Comparison of ENCODE assay signal across 17 cellular contexts in genomic region chr12:131989021-131989420, GRCh38.
"Had no signal": no experiment of that assay in that cellular context is flagged by ENCODE, and none has a peak within 500 bp of the region (broad histone marks: within the 10 kb centered on the region; RNA-seq: fewer than 3 reads in every experiment).

No MANE protein-coding gene starts in this region.

- ATAC-seq: left lobe of liver, natural killer cell, SK-N-SH treated with all-trans-retinoic acid at 6 μM for 48 hours had no signal

- H3K27me3 Mint-ChIP-seq: activated B cell treated with CpG ODN at 0.5 μM for 24 hours; activated CD4-positive, alpha-beta T cell treated with anti-CD3 and anti-CD28 coated beads, Interleukin-2, amount 10 ng/mL, durations not matched to agents 7 days and 5 days; activated naive CD8-positive, alpha-beta T cell treated with anti-CD3 and anti-CD28 coated beads, Interleukin-2, amount 10 ng/mL, durations not matched to agents 7 days and 5 days; type B pancreatic cell had no signal

- DNase-seq: activated B cell treated with CpG ODN at 0.5 μM for 24 hours; activated CD4-positive, alpha-beta T cell treated with anti-CD3 and anti-CD28 coated beads, Interleukin-2, amount 10 ng/mL, durations not matched to agents 7 days and 5 days; activated gamma-delta T cell treated with Interleukin-2 at 50 U/mL for 16 hours; activated naive CD8-positive, alpha-beta T cell treated with anti-CD3 and anti-CD28 coated beads, Interleukin-2, amount 10 ng/mL, durations not matched to agents 7 days and 5 days; activated T-cell treated with anti-CD3 and anti-CD28 coated beads, Interleukin-2, amount 50 U/mL, for 48 hours; colonic mucosa; erythroblast; mammary epithelial cell; natural killer cell; occipital lobe; psoas muscle; stimulated activated naive CD4-positive, alpha-beta T cell had no signal

- H3K4me3 ChIP-seq: ascending aorta, colonic mucosa, psoas muscle had no signal

- H3K27ac Mint-ChIP-seq: activated B cell treated with CpG ODN at 0.5 μM for 24 hours; activated naive CD8-positive, alpha-beta T cell treated with anti-CD3 and anti-CD28 coated beads, Interleukin-2, amount 10 ng/mL, durations not matched to agents 7 days and 5 days; T-helper 1 cell treated with Interleukin-12 subunit alpha and Interleukin-12 subunit beta and Interleukin-4 antibody, amounts not matched to agents 30 μg/mL and 1 μg/mL, for 36 hours; type B pancreatic cell had no signal

- H3K27me3 ChIP-seq: ascending aorta, colonic mucosa had no signal

- H3K9me3 ChIP-seq: ascending aorta, colonic mucosa, psoas muscle had no signal

- H3K4me3 Mint-ChIP-seq: activated B cell treated with CpG ODN at 0.5 μM for 24 hours; activated CD4-positive, alpha-beta T cell treated with anti-CD3 and anti-CD28 coated beads, Interleukin-2, amount 10 ng/mL, durations not matched to agents 7 days and 5 days; activated naive CD8-positive, alpha-beta T cell treated with anti-CD3 and anti-CD28 coated beads, Interleukin-2, amount 10 ng/mL, durations not matched to agents 7 days and 5 days; natural killer cell; T-helper 1 cell treated with Interleukin-12 subunit alpha and Interleukin-12 subunit beta and Interleukin-4 antibody, amounts not matched to agents 30 μg/mL and 1 μg/mL, for 36 hours; type B pancreatic cell had no signal

- H3K9me3 Mint-ChIP-seq: activated B cell treated with CpG ODN at 0.5 μM for 24 hours; activated CD4-positive, alpha-beta T cell treated with anti-CD3 and anti-CD28 coated beads, Interleukin-2, amount 10 ng/mL, durations not matched to agents 7 days and 5 days; activated naive CD8-positive, alpha-beta T cell treated with anti-CD3 and anti-CD28 coated beads, Interleukin-2, amount 10 ng/mL, durations not matched to agents 7 days and 5 days; natural killer cell; T-helper 1 cell treated with Interleukin-12 subunit alpha and Interleukin-12 subunit beta and Interleukin-4 antibody, amounts not matched to agents 30 μg/mL and 1 μg/mL, for 36 hours; type B pancreatic cell had no signal

- H3K27ac ChIP-seq: ascending aorta, colonic mucosa, psoas muscle had no signal

- H3K4me1 Mint-ChIP-seq: activated B cell treated with CpG ODN at 0.5 μM for 24 hours had no signal

- H3K4me1 ChIP-seq: ascending aorta, colonic mucosa, psoas muscle had no signal
